In genomic region chr11:124249869-124250268, GRCh38 we compare ENCODE assay signal across 6 cellular contexts. TPM values are rescaled to one million over a fixed set of nuclear protein-coding genes. Genes with fewer than 3 reads are reported as not detected.
"Had no signal": no experiment of that assay in that cellular context is flagged by ENCODE, and none has a peak within 500 bp of the region (broad histone marks: within the 10 kb centered on the region; RNA-seq: fewer than 3 reads in every experiment).

No MANE protein-coding gene starts in this region.

RNA-seq across cellular contexts. Expression of gene OR8G5, which starts 6.3 kb away (rescaled TPM):
- total RNA-seq: GM23338, H1, H9, HepG2, HT1080 had no signal
- polyA plus RNA-seq: GM23338, H1, HepG2, IgD-negative memory B cell had no signal

RNA-seq across cellular contexts. Expression of gene OR8G1, which starts 9.0 kb away (rescaled TPM):
- total RNA-seq: GM23338, H1, H9, HepG2, HT1080 had no signal
- polyA plus RNA-seq: GM23338, H1, HepG2, IgD-negative memory B cell had no signal
